Comparison of ENCODE assay signal across 8 cellular contexts in genomic region chr6:117555882-117556498, GRCh38. TPM values are rescaled to one million over a fixed set of nuclear protein-coding genes. Genes with fewer than 3 reads are reported as not detected.
DNase-seq lines count a peak whose midpoint lies in the region; ATAC-seq and TF ChIP-seq lines count a peak whose summit lies in the region.

No MANE protein-coding gene starts in this region.

- H3K4me3 Mint-ChIP-seq in activated naive CD8-positive, alpha-beta T cell treated with anti-CD3 and anti-CD28 coated beads for 36 hours: no peak overlapping the region

- peak; percentile 21 for DNase-seq in AG10803 (ENCODE audit: low read depth)
- no peak for DNase-seq in RWPE1 (ENCODE audit: low spot score)
- peak; percentile 18 for DNase-seq in activated naive CD8-positive, alpha-beta T cell treated with anti-CD3 and anti-CD28 coated beads for 36 hours
- DNase-seq in hippocampal formation (lab: John Stamatoyannopoulos, UW): peak; percentile 24 to 50
- DNase-seq in stimulated activated CD4-positive, alpha-beta T cell treated with anti-CD3 and anti-CD28 coated beads, Interleukin-2, amount 100 ng/mL, for 4 hours (ENCODE audit: low read depth): peak; percentile 34
- no peak for DNase-seq in mesenteric fat pad (ENCODE audit: low spot score)

- H3K36me3 Mint-ChIP-seq in activated naive CD8-positive, alpha-beta T cell treated with anti-CD3 and anti-CD28 coated beads for 36 hours: no peaks in the 10 kb centered on the region

- H3K27me3 Mint-ChIP-seq in activated naive CD8-positive, alpha-beta T cell treated with anti-CD3 and anti-CD28 coated beads for 36 hours: no peaks in the 10 kb centered on the region

- no peak overlapping the region for H3K27ac Mint-ChIP-seq in activated naive CD8-positive, alpha-beta T cell treated with anti-CD3 and anti-CD28 coated beads for 36 hours

- H3K9me3 Mint-ChIP-seq in activated naive CD8-positive, alpha-beta T cell treated with anti-CD3 and anti-CD28 coated beads for 36 hours: no peaks in the 10 kb centered on the region

- CTCF ChIA-PET in RWPE1 (lab: Yijun Ruan, JAX): interaction anchor here (0.5 to 1.4 kb wide), 9 partner anchors 10 to 164 kb away, joined by 3 to 10 read pairs (median 4); no protein-coding TSS in a partner anchor

- POLR2A ChIA-PET in RWPE1 (lab: Yijun Ruan, JAX; ENCODE audit: low non-redundant PET): no interaction called here

- H3K4me1 Mint-ChIP-seq in activated naive CD8-positive, alpha-beta T cell treated with anti-CD3 and anti-CD28 coated beads for 36 hours: peaks cover 3% of the 10 kb centered on the region

- H3K4me3 ChIP-seq in AG10803 (ENCODE audit: low read length): no peak overlapping the region

- no peak overlapping the region for H3K27ac ChIP-seq in RWPE1

- TF ChIP-seq CTCF in AG10803 (conservative IDR thresholded peaks at IDR 0.05; ENCODE audit: low read length): peak; percentile 77
- TF ChIP-seq CTCF in RWPE1 (conservative IDR thresholded peaks at IDR 0.05; ENCODE audit: low read depth): peak; percentile 85

- peak; percentile 41 for ATAC-seq in GM21360 (IDR thresholded peaks at IDR 0.05; ENCODE audit: unreplicated experiment)
- ATAC-seq in GM21423 (IDR thresholded peaks at IDR 0.05; ENCODE audit: unreplicated experiment): no peak

RNA-seq across cellular contexts. Expression of gene GOPC, which starts 46.3 kb away (rescaled TPM):
- 10 to 100 TPM; 16.1 TPM for total RNA-seq in activated naive CD8-positive, alpha-beta T cell treated with anti-CD3 and anti-CD28 coated beads for 36 hours
- 15.3 TPM for total RNA-seq in mesenteric fat pad

Comparison
In these comparisons a context has a peak if more than half of its experiments do, and no peak if none do; other contexts are left out.
1. DNase-seq: peak in AG10803 (single experiment), activated naive CD8-positive, alpha-beta T cell treated with anti-CD3 and anti-CD28 coated beads for 36 hours (single experiment), hippocampal formation (2 of 2) and stimulated activated CD4-positive, alpha-beta T cell treated with anti-CD3 and anti-CD28 coated beads, Interleukin-2, amount 100 ng/mL, for 4 hours (single experiment); none in RWPE1 (single experiment) and mesenteric fat pad (single experiment).